In genomic region chr15:30990451-30991300, GRCh38 we compare ENCODE assay signal across 8 cellular contexts. TPM values are rescaled to one million over a fixed set of nuclear protein-coding genes. Genes with fewer than 3 reads are reported as not detected.
DNase-seq lines count a peak whose midpoint lies in the region; ATAC-seq and TF ChIP-seq lines count a peak whose summit lies in the region.

No MANE protein-coding gene starts in this region.

- peak overlapping the region; percentile 91 for H3K4me3 ChIP-seq in brain microvascular endothelial cell (ENCODE audit: low read depth, low read length)

- no peaks in the 10 kb centered on the region for H3K36me3 ChIP-seq in brain microvascular endothelial cell (replicated peaks)

- H3K27ac ChIP-seq in 22Rv1 = peak overlapping the region; percentile 69
- peak overlapping the region; percentile 69 for H3K27ac ChIP-seq in brain microvascular endothelial cell

- DNase-seq in MV-4-11 (lab: John Stamatoyannopoulos, UW) (peak; percentile 68), brain microvascular endothelial cell (no peak), left colon (no peak), superior temporal gyrus (ENCODE audit: extremely low spot score) (peak; percentile 56)

- ATAC-seq in GM18870 (IDR thresholded peaks at IDR 0.05; ENCODE audit: unreplicated experiment) = peak; percentile 4
- peak; percentile 28 for ATAC-seq in left colon
- no peak for ATAC-seq in GM18861 (IDR thresholded peaks at IDR 0.05; ENCODE audit: unreplicated experiment)
- no peak for ATAC-seq in GM18909 (IDR thresholded peaks at IDR 0.05; ENCODE audit: poor library complexity, unreplicated experiment)

- in situ Hi-C loops in brain microvascular endothelial cell (cut with HindIII; ENCODE audit: low pct_ligation_motif_present, low sequenced_read_pairs) = no loop called here

- TF ChIP-seq CTCF in 22Rv1 (IDR thresholded peaks at IDR 0.05) (no peak), brain microvascular endothelial cell (IDR thresholded peaks at IDR 0.05; ENCODE audit: low read depth, low read length, missing control alignments) (no peak)

- no peaks in the 10 kb centered on the region for H3K27me3 ChIP-seq in brain microvascular endothelial cell (replicated peaks)

- intact Hi-C loops in left colon (cut with DNase I, micrococcal nuclease) = no loop called here

RNA-seq across cellular contexts. Expression of gene MTMR10, which starts 0.8 kb away (rescaled TPM):
- total RNA-seq in left colon = 10 to 100 TPM; 16.1 to 32.1 TPM

Comparison
In these comparisons a context has a peak if more than half of its experiments do, and no peak if none do; other contexts are left out.
1. ATAC-seq: peak in GM18870 (single experiment) and left colon (single experiment); none in GM18861 (single experiment) and GM18909 (single experiment).
2. DNase-seq: peak in MV-4-11 (single experiment) and superior temporal gyrus (single experiment); none in brain microvascular endothelial cell (single experiment) and left colon (0 of 2).